Comparison of ENCODE assay signal across 1 cellular context in the genomic region with DNA sequence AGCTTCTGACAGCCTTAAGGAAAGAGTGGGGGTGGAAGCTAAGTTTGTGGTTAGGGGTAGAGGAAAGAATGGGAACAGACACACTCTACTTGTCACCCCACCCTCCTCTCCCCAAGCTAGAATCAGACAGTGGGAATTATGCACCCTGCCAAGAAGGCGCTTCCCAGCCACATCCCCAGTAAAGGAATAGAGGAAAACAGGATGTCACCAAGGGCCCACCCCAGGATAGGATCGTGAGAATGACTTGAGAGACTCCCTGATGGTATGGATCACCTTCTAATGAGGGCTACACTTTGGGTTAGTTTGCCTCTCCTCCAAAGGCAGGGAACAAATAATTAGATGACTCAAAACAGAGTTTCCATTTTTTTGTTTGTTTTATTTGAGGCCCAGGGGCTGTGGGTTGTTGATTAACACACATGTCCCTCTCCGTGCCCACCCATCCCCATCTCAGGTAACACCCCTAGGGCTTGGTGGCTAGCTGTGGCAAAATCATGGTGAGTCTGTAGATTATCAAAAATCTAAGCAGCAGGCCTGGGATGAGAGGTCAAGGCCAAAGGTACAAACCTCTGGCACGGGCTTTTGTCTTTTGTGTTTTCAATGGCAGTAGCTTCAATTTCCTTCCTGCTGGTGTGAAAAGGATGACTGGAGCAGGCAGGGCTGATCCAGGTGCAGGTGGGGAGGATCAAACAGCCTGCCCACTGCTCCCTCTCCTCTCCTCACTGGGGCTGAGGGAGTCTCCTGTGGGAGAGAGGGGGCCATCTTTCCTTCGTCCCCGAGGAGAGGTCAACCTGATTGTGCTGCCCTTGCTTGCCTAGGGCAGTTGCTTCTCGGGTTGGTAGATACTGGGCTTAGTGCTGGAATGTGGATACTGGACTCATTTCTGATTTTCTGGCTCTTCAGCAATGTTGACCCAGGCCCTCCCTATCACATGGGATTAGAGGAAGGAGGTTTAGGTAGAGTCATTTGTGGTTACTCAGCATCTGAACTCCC.
TF ChIP-seq lines count a peak whose summit lies in the region.

No MANE protein-coding gene starts in this region.

TF ChIP-seq in HepG2, 621 proteins besides CTCF, POLR2A, EP300 and RAD21 (continued from another document and continues in another):
- 0 out of 2 replicates have a peak, but pooled peaks have one; percentile 32 for TF ChIP-seq ZNF317 (CRISPR knock-in tag; IDR thresholded peaks at IDR 0.05)
- peak; percentile 79; the same call in 1 of the 2 replicates for TF ChIP-seq SNAPC2 (CRISPR knock-in tag; IDR thresholded peaks at IDR 0.05)
- TF ChIP-seq ZNF7 (CRISPR knock-in tag; IDR thresholded peaks at IDR 0.05): no peak; the same call in 1 of the 2 replicates
- TF ChIP-seq ZNF816 (CRISPR knock-in tag; IDR thresholded peaks at IDR 0.05; ENCODE audit: borderline replicate concordance): peak; percentile 33; the same call in 1 of the 2 replicates
- no peak for TF ChIP-seq ZNF17 (CRISPR knock-in tag; IDR thresholded peaks at IDR 0.05)
- TF ChIP-seq TFDP2 (CRISPR knock-in tag; IDR thresholded peaks at IDR 0.05): peak; percentile 52; the same call in 1 of the 2 replicates
- TF ChIP-seq MXI1 (IDR thresholded peaks at IDR 0.05; ENCODE audit: borderline replicate concordance, low read depth, low read length): no peak; the same call in 2 of the 3 replicates
- TF ChIP-seq MBNL3 (CRISPR knock-in tag; conservative IDR thresholded peaks at IDR 0.05): no peak
- TF ChIP-seq PLRG1 (conservative IDR thresholded peaks at IDR 0.05): no peak
- TF ChIP-seq TBX2 (CRISPR knock-in tag; IDR thresholded peaks at IDR 0.05; ENCODE audit: borderline replicate concordance): peak; percentile 98
- TF ChIP-seq ZNF567 (CRISPR knock-in tag; IDR thresholded peaks at IDR 0.05; ENCODE audit: borderline replicate concordance): no peak
- TF ChIP-seq SAP130 (CRISPR knock-in tag; IDR thresholded peaks at IDR 0.05; ENCODE audit: low read depth): peak; percentile 76
- TF ChIP-seq FOXM1 (CRISPR knock-in tag; IDR thresholded peaks at IDR 0.05): no peak
- TF ChIP-seq, protein P1, sequence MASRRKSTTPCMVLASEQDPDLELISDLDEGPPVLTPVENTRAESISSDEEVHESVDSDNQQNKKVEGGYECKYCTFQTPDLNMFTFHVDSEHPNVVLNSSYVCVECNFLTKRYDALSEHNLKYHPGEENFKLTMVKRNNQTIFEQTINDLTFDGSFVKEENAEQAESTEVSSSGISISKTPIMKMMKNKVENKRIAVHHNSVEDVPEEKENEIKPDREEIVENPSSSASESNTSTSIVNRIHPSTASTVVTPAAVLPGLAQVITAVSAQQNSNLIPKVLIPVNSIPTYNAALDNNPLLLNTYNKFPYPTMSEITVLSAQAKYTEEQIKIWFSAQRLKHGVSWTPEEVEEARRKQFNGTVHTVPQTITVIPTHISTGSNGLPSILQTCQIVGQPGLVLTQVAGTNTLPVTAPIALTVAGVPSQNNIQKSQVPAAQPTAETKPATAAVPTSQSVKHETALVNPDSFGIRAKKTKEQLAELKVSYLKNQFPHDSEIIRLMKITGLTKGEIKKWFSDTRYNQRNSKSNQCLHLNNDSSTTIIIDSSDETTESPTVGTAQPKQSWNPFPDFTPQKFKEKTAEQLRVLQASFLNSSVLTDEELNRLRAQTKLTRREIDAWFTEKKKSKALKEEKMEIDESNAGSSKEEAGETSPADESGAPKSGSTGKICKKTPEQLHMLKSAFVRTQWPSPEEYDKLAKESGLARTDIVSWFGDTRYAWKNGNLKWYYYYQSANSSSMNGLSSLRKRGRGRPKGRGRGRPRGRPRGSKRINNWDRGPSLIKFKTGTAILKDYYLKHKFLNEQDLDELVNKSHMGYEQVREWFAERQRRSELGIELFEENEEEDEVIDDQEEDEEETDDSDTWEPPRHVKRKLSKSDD (CRISPR knock-in tag; IDR thresholded peaks at IDR 0.05; ENCODE audit: low read depth): no peak; the same call in 1 of the 2 replicates
- no peak for TF ChIP-seq PCBP2 (optimal IDR thresholded peaks at IDR 0.05; ENCODE audit: low read depth, low read length, poor library complexity, severe bottlenecking)
- TF ChIP-seq, protein P2, sequence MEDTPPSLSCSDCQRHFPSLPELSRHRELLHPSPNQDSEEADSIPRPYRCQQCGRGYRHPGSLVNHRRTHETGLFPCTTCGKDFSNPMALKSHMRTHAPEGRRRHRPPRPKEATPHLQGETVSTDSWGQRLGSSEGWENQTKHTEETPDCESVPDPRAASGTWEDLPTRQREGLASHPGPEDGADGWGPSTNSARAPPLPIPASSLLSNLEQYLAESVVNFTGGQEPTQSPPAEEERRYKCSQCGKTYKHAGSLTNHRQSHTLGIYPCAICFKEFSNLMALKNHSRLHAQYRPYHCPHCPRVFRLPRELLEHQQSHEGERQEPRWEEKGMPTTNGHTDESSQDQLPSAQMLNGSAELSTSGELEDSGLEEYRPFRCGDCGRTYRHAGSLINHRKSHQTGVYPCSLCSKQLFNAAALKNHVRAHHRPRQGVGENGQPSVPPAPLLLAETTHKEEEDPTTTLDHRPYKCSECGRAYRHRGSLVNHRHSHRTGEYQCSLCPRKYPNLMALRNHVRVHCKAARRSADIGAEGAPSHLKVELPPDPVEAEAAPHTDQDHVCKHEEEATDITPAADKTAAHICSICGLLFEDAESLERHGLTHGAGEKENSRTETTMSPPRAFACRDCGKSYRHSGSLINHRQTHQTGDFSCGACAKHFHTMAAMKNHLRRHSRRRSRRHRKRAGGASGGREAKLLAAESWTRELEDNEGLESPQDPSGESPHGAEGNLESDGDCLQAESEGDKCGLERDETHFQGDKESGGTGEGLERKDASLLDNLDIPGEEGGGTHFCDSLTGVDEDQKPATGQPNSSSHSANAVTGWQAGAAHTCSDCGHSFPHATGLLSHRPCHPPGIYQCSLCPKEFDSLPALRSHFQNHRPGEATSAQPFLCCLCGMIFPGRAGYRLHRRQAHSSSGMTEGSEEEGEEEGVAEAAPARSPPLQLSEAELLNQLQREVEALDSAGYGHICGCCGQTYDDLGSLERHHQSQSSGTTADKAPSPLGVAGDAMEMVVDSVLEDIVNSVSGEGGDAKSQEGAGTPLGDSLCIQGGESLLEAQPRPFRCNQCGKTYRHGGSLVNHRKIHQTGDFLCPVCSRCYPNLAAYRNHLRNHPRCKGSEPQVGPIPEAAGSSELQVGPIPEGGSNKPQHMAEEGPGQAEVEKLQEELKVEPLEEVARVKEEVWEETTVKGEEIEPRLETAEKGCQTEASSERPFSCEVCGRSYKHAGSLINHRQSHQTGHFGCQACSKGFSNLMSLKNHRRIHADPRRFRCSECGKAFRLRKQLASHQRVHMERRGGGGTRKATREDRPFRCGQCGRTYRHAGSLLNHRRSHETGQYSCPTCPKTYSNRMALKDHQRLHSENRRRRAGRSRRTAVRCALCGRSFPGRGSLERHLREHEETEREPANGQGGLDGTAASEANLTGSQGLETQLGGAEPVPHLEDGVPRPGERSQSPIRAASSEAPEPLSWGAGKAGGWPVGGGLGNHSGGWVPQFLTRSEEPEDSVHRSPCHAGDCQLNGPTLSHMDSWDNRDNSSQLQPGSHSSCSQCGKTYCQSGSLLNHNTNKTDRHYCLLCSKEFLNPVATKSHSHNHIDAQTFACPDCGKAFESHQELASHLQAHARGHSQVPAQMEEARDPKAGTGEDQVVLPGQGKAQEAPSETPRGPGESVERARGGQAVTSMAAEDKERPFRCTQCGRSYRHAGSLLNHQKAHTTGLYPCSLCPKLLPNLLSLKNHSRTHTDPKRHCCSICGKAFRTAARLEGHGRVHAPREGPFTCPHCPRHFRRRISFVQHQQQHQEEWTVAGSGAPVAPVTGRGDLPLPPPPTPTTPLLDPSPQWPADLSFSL (CRISPR knock-in tag; IDR thresholded peaks at IDR 0.05): peak; percentile 52; the same call in 1 of the 2 replicates
- TF ChIP-seq ZNF263 (CRISPR knock-in tag; IDR thresholded peaks at IDR 0.05): peak; percentile 90
- no peak for TF ChIP-seq JDP2 (CRISPR knock-in tag; IDR thresholded peaks at IDR 0.05; ENCODE audit: borderline replicate concordance)
- TF ChIP-seq, protein P3, sequence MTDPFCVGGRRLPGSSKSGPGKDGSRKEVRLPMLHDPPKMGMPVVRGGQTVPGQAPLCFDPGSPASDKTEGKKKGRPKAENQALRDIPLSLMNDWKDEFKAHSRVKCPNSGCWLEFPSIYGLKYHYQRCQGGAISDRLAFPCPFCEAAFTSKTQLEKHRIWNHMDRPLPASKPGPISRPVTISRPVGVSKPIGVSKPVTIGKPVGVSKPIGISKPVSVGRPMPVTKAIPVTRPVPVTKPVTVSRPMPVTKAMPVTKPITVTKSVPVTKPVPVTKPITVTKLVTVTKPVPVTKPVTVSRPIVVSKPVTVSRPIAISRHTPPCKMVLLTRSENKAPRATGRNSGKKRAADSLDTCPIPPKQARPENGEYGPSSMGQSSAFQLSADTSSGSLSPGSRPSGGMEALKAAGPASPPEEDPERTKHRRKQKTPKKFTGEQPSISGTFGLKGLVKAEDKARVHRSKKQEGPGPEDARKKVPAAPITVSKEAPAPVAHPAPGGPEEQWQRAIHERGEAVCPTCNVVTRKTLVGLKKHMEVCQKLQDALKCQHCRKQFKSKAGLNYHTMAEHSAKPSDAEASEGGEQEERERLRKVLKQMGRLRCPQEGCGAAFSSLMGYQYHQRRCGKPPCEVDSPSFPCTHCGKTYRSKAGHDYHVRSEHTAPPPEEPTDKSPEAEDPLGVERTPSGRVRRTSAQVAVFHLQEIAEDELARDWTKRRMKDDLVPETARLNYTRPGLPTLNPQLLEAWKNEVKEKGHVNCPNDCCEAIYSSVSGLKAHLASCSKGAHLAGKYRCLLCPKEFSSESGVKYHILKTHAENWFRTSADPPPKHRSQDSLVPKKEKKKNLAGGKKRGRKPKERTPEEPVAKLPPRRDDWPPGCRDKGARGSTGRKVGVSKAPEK (CRISPR knock-in tag; IDR thresholded peaks at IDR 0.05; ENCODE audit: borderline replicate concordance): peak; percentile 96
- TF ChIP-seq ZNF432 (CRISPR knock-in tag; IDR thresholded peaks at IDR 0.05; ENCODE audit: borderline replicate concordance): no peak
- TF ChIP-seq, protein P4, sequence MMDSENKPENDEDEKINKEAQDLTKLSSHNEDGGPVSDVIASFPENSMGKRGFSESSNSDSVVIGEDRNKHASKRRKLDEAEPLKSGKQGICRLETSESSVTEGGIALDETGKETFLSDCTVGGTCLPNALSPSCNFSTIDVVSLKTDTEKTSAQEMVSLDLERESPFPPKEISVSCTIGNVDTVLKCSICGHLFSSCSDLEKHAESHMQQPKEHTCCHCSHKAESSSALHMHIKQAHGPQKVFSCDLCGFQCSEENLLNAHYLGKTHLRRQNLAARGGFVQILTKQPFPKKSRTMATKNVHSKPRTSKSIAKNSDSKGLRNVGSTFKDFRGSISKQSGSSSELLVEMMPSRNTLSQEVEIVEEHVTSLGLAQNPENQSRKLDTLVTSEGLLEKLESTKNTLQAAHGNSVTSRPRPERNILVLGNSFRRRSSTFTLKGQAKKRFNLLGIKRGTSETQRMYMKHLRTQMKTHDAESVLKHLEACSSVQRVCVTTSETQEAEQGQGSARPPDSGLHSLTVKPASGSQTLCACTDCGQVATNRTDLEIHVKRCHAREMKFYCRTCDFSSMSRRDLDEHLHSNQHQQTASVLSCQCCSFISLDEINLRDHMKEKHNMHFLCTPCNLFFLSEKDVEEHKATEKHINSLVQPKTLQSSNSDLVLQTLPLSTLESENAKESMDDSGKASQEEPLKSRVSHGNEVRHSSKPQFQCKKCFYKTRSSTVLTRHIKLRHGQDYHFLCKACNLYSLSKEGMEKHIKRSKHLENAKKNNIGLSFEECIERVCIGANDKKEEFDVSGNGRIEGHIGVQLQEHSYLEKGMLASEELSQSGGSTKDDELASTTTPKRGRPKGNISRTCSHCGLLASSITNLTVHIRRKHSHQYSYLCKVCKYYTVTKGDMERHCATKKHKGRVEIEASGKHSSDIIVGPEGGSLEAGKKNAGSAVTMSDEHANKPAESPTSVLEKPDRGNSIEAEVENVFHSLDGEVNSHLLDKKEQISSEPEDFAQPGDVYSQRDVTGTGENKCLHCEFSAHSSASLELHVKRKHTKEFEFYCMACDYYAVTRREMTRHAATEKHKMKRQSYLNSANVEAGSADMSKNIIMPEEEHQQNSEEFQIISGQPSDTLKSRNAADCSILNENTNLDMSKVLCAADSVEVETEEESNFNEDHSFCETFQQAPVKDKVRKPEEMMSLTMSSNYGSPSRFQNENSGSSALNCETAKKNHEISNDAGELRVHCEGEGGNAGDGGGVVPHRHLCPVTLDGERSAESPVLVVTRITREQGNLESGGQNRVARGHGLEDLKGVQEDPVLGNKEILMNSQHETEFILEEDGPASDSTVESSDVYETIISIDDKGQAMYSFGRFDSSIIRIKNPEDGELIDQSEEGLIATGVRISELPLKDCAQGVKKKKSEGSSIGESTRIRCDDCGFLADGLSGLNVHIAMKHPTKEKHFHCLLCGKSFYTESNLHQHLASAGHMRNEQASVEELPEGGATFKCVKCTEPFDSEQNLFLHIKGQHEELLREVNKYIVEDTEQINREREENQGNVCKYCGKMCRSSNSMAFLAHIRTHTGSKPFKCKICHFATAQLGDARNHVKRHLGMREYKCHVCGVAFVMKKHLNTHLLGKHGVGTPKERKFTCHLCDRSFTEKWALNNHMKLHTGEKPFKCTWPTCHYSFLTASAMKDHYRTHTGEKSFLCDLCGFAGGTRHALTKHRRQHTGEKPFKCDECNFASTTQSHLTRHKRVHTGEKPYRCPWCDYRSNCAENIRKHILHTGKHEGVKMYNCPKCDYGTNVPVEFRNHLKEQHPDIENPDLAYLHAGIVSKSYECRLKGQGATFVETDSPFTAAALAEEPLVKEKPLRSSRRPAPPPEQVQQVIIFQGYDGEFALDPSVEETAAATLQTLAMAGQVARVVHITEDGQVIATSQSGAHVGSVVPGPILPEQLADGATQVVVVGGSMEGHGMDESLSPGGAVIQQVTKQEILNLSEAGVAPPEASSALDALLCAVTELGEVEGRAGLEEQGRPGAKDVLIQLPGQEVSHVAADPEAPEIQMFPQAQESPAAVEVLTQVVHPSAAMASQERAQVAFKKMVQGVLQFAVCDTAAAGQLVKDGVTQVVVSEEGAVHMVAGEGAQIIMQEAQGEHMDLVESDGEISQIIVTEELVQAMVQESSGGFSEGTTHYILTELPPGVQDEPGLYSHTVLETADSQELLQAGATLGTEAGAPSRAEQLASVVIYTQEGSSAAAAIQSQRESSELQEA (CRISPR knock-in tag; IDR thresholded peaks at IDR 0.05; ENCODE audit: not compliant biosample characterization): no peak
- TF ChIP-seq ZBTB7B (CRISPR knock-in tag; IDR thresholded peaks at IDR 0.05): peak; percentile 97
- TF ChIP-seq GPBP1L1 (CRISPR knock-in tag; IDR thresholded peaks at IDR 0.05): no peak
- peak; percentile 94 for TF ChIP-seq ZNF792 (CRISPR knock-in tag; IDR thresholded peaks at IDR 0.05)
- TF ChIP-seq NR2F1 (CRISPR knock-in tag; IDR thresholded peaks at IDR 0.05): peak; percentile 82 to 95; a peak in 3 of 4 replicates
- TF ChIP-seq ZNF138 (CRISPR knock-in tag; IDR thresholded peaks at IDR 0.05; ENCODE audit: low read depth): no peak
- TF ChIP-seq MATR3 (CRISPR knock-in tag; IDR thresholded peaks at IDR 0.05): no peak
